3 cellular contexts compared by ENCODE assay signal in the genomic region with DNA sequence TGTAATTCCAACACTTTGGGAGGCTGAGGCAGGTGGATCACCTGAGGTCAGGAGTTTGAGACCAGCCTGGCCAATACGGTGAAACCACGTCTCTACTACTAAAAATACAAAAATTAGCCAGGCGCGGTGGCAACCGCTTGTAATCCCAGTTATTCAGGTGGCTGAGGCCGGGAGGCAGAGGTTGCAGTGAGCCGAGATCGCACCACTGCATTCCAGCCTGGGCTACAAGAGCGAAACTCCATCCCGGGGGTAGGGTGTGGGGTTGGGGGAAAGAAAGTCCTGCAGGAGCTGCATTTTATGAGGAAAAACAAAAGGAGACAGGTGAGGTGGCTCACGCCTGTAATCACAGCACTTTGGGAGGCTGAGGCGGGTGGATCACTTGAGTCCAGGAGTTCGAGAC. TPM values are rescaled to one million over a fixed set of nuclear protein-coding genes. Genes with fewer than 3 reads are reported as not detected.
"Had no signal": no experiment of that assay in that cellular context is flagged by ENCODE, and none has a peak within 500 bp of the region (broad histone marks: within the 10 kb centered on the region; RNA-seq: fewer than 3 reads in every experiment).

No MANE protein-coding gene starts in this region.

RNA-seq across cellular contexts. Expression of a gene that starts 23.3 kb away (rescaled TPM):
- total RNA-seq: activated B cell treated with CpG ODN at 0.5 μM for 24 hours; activated T-helper 1 cell treated with anti-CD3 and anti-CD28 coated beads, Interleukin-12 subunit alpha, Interleukin-12 subunit beta, Interleukin-2, Interleukin-4 antibody, amounts not matched to agents 30 ng/mL and 10 ng/mL and 1 ng/mL, durations not matched to agents 14 hours and 24 hours and 36 hours; aorta had no signal
